ENCODE assay signal across 9 cellular contexts in the genomic region with DNA sequence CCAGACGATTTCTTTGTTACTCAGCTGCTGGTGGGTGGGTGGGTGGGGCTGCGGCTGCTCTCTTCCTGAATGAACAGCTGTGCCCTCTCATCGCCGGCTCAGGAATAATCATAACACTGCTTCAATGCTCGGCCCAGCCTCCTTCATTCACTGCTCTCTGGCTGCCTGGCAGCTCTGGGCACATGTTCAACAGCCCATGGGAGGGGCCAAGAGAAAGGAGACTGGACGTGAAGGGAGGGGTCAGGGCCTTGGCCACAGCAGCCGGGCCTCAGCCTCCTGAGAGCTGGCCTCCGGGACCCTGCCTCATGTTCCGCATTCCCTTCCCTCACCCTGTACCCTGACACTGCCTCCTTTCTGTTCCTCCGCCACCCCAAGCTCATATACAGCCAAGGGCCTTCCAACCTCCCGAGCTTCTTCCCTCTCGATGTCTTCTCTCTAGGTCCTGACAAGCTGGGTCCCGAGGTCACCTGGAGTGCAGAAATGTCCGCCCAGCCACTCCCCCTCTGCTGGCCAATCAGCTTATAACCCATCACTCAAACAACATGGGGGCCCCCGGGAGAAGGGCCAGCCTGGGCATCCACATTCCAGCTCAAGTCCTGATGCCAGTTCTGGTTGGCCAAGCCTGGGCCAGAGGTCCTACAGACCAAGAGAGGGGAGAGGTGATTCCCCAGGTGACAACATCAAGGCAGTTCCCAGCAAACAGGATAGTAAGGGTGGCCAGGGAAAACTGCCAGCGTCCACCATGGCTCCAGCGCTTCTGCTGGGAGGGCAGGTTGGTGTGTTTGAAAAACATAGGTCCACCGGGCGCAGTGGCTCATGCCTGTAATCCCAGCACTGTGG. TPM values are rescaled to one million over a fixed set of nuclear protein-coding genes. Genes with fewer than 3 reads are reported as not detected.
DNase-seq lines count a peak whose midpoint lies in the region; ATAC-seq and TF ChIP-seq lines count a peak whose summit lies in the region.
"Had no signal": no experiment of that assay in that cellular context is flagged by ENCODE, and none has a peak within 500 bp of the region (broad histone marks: within the 10 kb centered on the region; RNA-seq: fewer than 3 reads in every experiment).

No MANE protein-coding gene starts in this region.

- H3K36me3 ChIP-seq in RWPE2 (ENCODE audit: low read depth) = no peaks in the 10 kb centered on the region

- H4K20me1 ChIP-seq in H9 (ENCODE audit: control insufficient read depth, insufficient read depth, insufficient read length) = no peaks in the 10 kb centered on the region

- intact Hi-C loops in activated T-helper 1 cell treated with anti-CD3 and anti-CD28 coated beads, Interleukin-12 subunit alpha, Interleukin-12 subunit beta, Interleukin-2, Interleukin-4 antibody, amounts not matched to agents 30 ng/mL and 10 ng/mL and 1 ng/mL, durations not matched to agents 14 hours and 24 hours and 36 hours (cut with micrococcal nuclease) = no loop called here

- H2BK20ac ChIP-seq in H9 (ENCODE audit: low read depth, low read length, poor library complexity, severe bottlenecking) = no peak overlapping the region

- no peaks in the 10 kb centered on the region for H3K79me1 ChIP-seq in H9 (ENCODE audit: insufficient read depth, low read depth, low read length, poor library complexity, severe bottlenecking)

- peak overlapping the region; percentile 19 to 89 (median 38); a peak in 3 of 7 replicates for H3K27ac Mint-ChIP-seq in H9
- H3K27ac Mint-ChIP-seq in activated T-helper 1 cell treated with anti-CD3 and anti-CD28 coated beads, Interleukin-12 subunit alpha, Interleukin-12 subunit beta, Interleukin-2, Interleukin-4 antibody, amounts not matched to agents 30 ng/mL and 10 ng/mL and 1 ng/mL, durations not matched to agents 14 hours and 24 hours and 36 hours = no peak overlapping the region

- ATAC-seq in RWPE2 (ENCODE audit: low read depth) = peak; percentile 37; the same call in 1 of the 3 replicates
- no peak for ATAC-seq in HG03378 (IDR thresholded peaks at IDR 0.05; ENCODE audit: unreplicated experiment)

- no peak overlapping the region for H3T11ph ChIP-seq in H9 (ENCODE audit: low read length)

- no peak overlapping the region for H3K23ac ChIP-seq in H9 (ENCODE audit: insufficient read length, low read depth, low read length)

- peaks cover 39 to 52% of the 10 kb centered on the region in 2 experiments for H3K4me1 Mint-ChIP-seq in H9
- H3K4me1 Mint-ChIP-seq in activated T-helper 1 cell treated with anti-CD3 and anti-CD28 coated beads, Interleukin-12 subunit alpha, Interleukin-12 subunit beta, Interleukin-2, Interleukin-4 antibody, amounts not matched to agents 30 ng/mL and 10 ng/mL and 1 ng/mL, durations not matched to agents 14 hours and 24 hours and 36 hours (ENCODE audit: low read depth) = no peaks in the 10 kb centered on the region

- no peak overlapping the region for H4K5ac ChIP-seq in H9 (ENCODE audit: insufficient read length, low read depth, low read length)

- H2AK5ac ChIP-seq in H9 (ENCODE audit: insufficient read length, low read length) = no peak overlapping the region

- no peaks in the 10 kb centered on the region for H3K9me3 Mint-ChIP-seq in H9
- no peaks in the 10 kb centered on the region for H3K9me3 Mint-ChIP-seq in activated T-helper 1 cell treated with anti-CD3 and anti-CD28 coated beads, Interleukin-12 subunit alpha, Interleukin-12 subunit beta, Interleukin-2, Interleukin-4 antibody, amounts not matched to agents 30 ng/mL and 10 ng/mL and 1 ng/mL, durations not matched to agents 14 hours and 24 hours and 36 hours

- H2BK15ac ChIP-seq in H9 (ENCODE audit: low read depth, low read length) = no peak overlapping the region

- no peaks in the 10 kb centered on the region for H3K23me2 ChIP-seq in H9 (ENCODE audit: insufficient read length, low read depth, low read length, poor library complexity, severe bottlenecking)

- H2BK120ac ChIP-seq in H9 (ENCODE audit: low read depth, low read length, poor library complexity, severe bottlenecking) = no peak overlapping the region

- H2AFZ ChIP-seq in H9 (ENCODE audit: low read length) = no peak overlapping the region

- H4K91ac ChIP-seq in H9 (ENCODE audit: insufficient read length, low read depth, low read length) = no peak overlapping the region

- H3K14ac ChIP-seq in H9 (ENCODE audit: insufficient read depth, low read length) = no peak overlapping the region; the same call in 1 of the 2 replicates

- H3K4me1 ChIP-seq in H9 (ENCODE audit: insufficient read depth, low read length) (peaks cover 3% of the 10 kb centered on the region; the same call in 1 of the 2 replicates), RWPE2 (ENCODE audit: insufficient read depth, poor library complexity, severe bottlenecking) (peaks cover 4% of the 10 kb centered on the region)

- no peaks in the 10 kb centered on the region for H3K9me3 ChIP-seq in H9 (ENCODE audit: control insufficient read depth, low read depth, low read length)
- H3K9me3 ChIP-seq in RWPE2 (ENCODE audit: severe bottlenecking) = no peaks in the 10 kb centered on the region

- H3K27me3 ChIP-seq in H9 (ENCODE audit: insufficient read depth, low read length) = no peaks in the 10 kb centered on the region
- H3K27me3 ChIP-seq in RWPE2 (ENCODE audit: insufficient read depth, poor library complexity, severe bottlenecking) = no peaks in the 10 kb centered on the region

- H2BK5ac ChIP-seq in H9 (ENCODE audit: insufficient read length, low read length) = no peak overlapping the region

- H3K4me2 ChIP-seq in H9 (ENCODE audit: insufficient read depth, insufficient read length, low read length) = no peak overlapping the region

- no peak overlapping the region for H3K56ac ChIP-seq in H9 (ENCODE audit: insufficient read length, low read depth, low read length)

- H2BK12ac ChIP-seq in H9 (ENCODE audit: insufficient read length, low read depth, low read length) = no peak overlapping the region

- DNase-seq in H9 = peak; percentile 58
- no peak for DNase-seq in RWPE2 (ENCODE audit: low spot score)
- peak; percentile 79 for DNase-seq in foreskin melanocyte
- DNase-seq in pulmonary artery endothelial cell (ENCODE audit: low read depth, low spot score) = peak; percentile 26
- no peak for DNase-seq in NCI-H1105 (lab: John Stamatoyannopoulos, UW)
- DNase-seq in activated gamma-delta T cell (lab: John Stamatoyannopoulos, UW) = no peak
- no peak for DNase-seq in activated T-helper 1 cell treated with anti-CD3 and anti-CD28 coated beads, Interleukin-12 subunit alpha, Interleukin-12 subunit beta, Interleukin-2, Interleukin-4 antibody, amounts not matched to agents 30 ng/mL and 10 ng/mL and 1 ng/mL, durations not matched to agents 14 hours and 24 hours and 36 hours (ENCODE audit: low spot score)

- no peak overlapping the region for H4K8ac ChIP-seq in H9 (replicated peaks; ENCODE audit: insufficient read length, low read depth, low read length)

- no peak overlapping the region for H3K4ac ChIP-seq in H9 (ENCODE audit: low read depth, low read length)

- H3K4me3 Mint-ChIP-seq in H9 = peak overlapping the region in 1 of 2 experiments; percentile 30; a peak in 2 of 5 replicates
- H3K4me3 Mint-ChIP-seq in activated T-helper 1 cell treated with anti-CD3 and anti-CD28 coated beads, Interleukin-12 subunit alpha, Interleukin-12 subunit beta, Interleukin-2, Interleukin-4 antibody, amounts not matched to agents 30 ng/mL and 10 ng/mL and 1 ng/mL, durations not matched to agents 14 hours and 24 hours and 36 hours = no peak overlapping the region

- no peak overlapping the region for H3K9ac ChIP-seq in H9 (ENCODE audit: extremely low read depth, insufficient read length, low read length)

- peak overlapping the region; percentile 76 for H3K18ac ChIP-seq in H9 (ENCODE audit: insufficient read length, low read depth, low read length)

- no peak for TF ChIP-seq CTCF in H9 (conservative IDR thresholded peaks at IDR 0.05)
- no peak for TF ChIP-seq CTCF in RWPE2 (IDR thresholded peaks at IDR 0.05; ENCODE audit: poor library complexity, severe bottlenecking)

- no peaks in the 10 kb centered on the region for H3K79me2 ChIP-seq in H9 (ENCODE audit: insufficient read depth, low read length)

- H3K27ac ChIP-seq in H9 (ENCODE audit: insufficient read length, low read depth, low read length) (no peak overlapping the region), RWPE2 (ENCODE audit: poor library complexity, severe bottlenecking) (no peak overlapping the region)
- H3K27ac ChIP-seq: epithelial cell of prostate had no signal

- H3K27me3 Mint-ChIP-seq in H9 (ENCODE audit: low read depth) = peaks cover 5% of the 10 kb centered on the region
- peaks cover 22% of the 10 kb centered on the region for H3K27me3 Mint-ChIP-seq in activated T-helper 1 cell treated with anti-CD3 and anti-CD28 coated beads, Interleukin-12 subunit alpha, Interleukin-12 subunit beta, Interleukin-2, Interleukin-4 antibody, amounts not matched to agents 30 ng/mL and 10 ng/mL and 1 ng/mL, durations not matched to agents 14 hours and 24 hours and 36 hours (ENCODE audit: insufficient read depth)

- H3K36me3 Mint-ChIP-seq in H9 (ENCODE audit: insufficient read depth in 1 of 3, low read depth in 3 of 3) = no peaks in the 10 kb centered on the region
- no peaks in the 10 kb centered on the region for H3K36me3 Mint-ChIP-seq in activated T-helper 1 cell treated with anti-CD3 and anti-CD28 coated beads, Interleukin-12 subunit alpha, Interleukin-12 subunit beta, Interleukin-2, Interleukin-4 antibody, amounts not matched to agents 30 ng/mL and 10 ng/mL and 1 ng/mL, durations not matched to agents 14 hours and 24 hours and 36 hours (ENCODE audit: low read depth)

- H3K4me3 ChIP-seq in RWPE2 (ENCODE audit: severe bottlenecking) = no peak overlapping the region

- whole genome bisulfite sequencing in H9 (ENCODE audit: extremely low coverage, insufficient read length, low lambda C conversion rate) = no CpG with 5 or more reads among the region's 19 CpGs

RNA-seq across cellular contexts. Expression of gene CSDC2, which starts 3.2 kb away (rescaled TPM):
- total RNA-seq in H9 (2021) = 1.0 and 1.2 TPM in 2 replicates
- not detected in 2 replicates for total RNA-seq in pulmonary artery endothelial cell
- total RNA-seq in activated T-helper 1 cell treated with anti-CD3 and anti-CD28 coated beads, Interleukin-12 subunit alpha, Interleukin-12 subunit beta, Interleukin-2, Interleukin-4 antibody, amounts not matched to agents 30 ng/mL and 10 ng/mL and 1 ng/mL, durations not matched to agents 14 hours and 24 hours and 36 hours = not detected in 2 replicates

RNA-seq across cellular contexts. Expression of gene POLR3H, which starts 13.4 kb away (rescaled TPM):
- total RNA-seq in H9 (2021) (63.6 and 68.2 TPM in 2 replicates), pulmonary artery endothelial cell (18.3 and 22.5 TPM in 2 replicates)
- 51.8 and 52.0 TPM in 2 replicates for total RNA-seq in activated T-helper 1 cell treated with anti-CD3 and anti-CD28 coated beads, Interleukin-12 subunit alpha, Interleukin-12 subunit beta, Interleukin-2, Interleukin-4 antibody, amounts not matched to agents 30 ng/mL and 10 ng/mL and 1 ng/mL, durations not matched to agents 14 hours and 24 hours and 36 hours

RNA-seq across cellular contexts. Expression of gene PMM1, which starts 32.0 kb away (rescaled TPM):
- total RNA-seq in H9 (2021) = 18.4 and 19.8 TPM in 2 replicates
- total RNA-seq in pulmonary artery endothelial cell = 4.1 and 4.4 TPM in 2 replicates
- total RNA-seq in activated T-helper 1 cell treated with anti-CD3 and anti-CD28 coated beads, Interleukin-12 subunit alpha, Interleukin-12 subunit beta, Interleukin-2, Interleukin-4 antibody, amounts not matched to agents 30 ng/mL and 10 ng/mL and 1 ng/mL, durations not matched to agents 14 hours and 24 hours and 36 hours = 21.4 and 22.6 TPM in 2 replicates

Comparison
In these comparisons a context has a peak if more than half of its experiments do, and no peak if none do; other contexts are left out.
1. DNase-seq: peak in H9 (single experiment), foreskin melanocyte (single experiment) and pulmonary artery endothelial cell (single experiment); none in RWPE2 (single experiment), NCI-H1105 (single experiment), activated gamma-delta T cell (single experiment) and activated T-helper 1 cell treated with anti-CD3 and anti-CD28 coated beads, Interleukin-12 subunit alpha, Interleukin-12 subunit beta, Interleukin-2, Interleukin-4 antibody, amounts not matched to agents 30 ng/mL and 10 ng/mL and 1 ng/mL, durations not matched to agents 14 hours and 24 hours and 36 hours (single experiment).